Comparison of ENCODE assay signal across 18 cellular contexts in genomic region chr5:5017827-5018559, GRCh38.
A peak's percentile ranks its signal among the peaks of the same experiment; 100 is the strongest.
DNase-seq lines count a peak whose midpoint lies in the region; ATAC-seq and TF ChIP-seq lines count a peak whose summit lies in the region.
"Had no signal": no experiment of that assay in that cellular context is flagged by ENCODE, and none has a peak within 500 bp of the region (broad histone marks: within the 10 kb centered on the region; RNA-seq: fewer than 3 reads in every experiment).

No MANE protein-coding gene starts in this region.

- no peaks in the 10 kb centered on the region for H3K4me1 Mint-ChIP-seq in effector memory CD8-positive, alpha-beta T cell (ENCODE audit: low read depth in 2 of 2)

- intact Hi-C loops in thyroid gland (cut with DNase I): no loop called here

- no peak overlapping the region for H3K27ac Mint-ChIP-seq in effector memory CD8-positive, alpha-beta T cell
- H3K27ac Mint-ChIP-seq: nephron progenitor cell had no signal

- no peak for TF ChIP-seq CTCF in brain microvascular endothelial cell (IDR thresholded peaks at IDR 0.05; ENCODE audit: low read depth, low read length, missing control alignments)
- no peak for TF ChIP-seq CTCF in thyroid gland (IDR thresholded peaks at IDR 0.05)

- no peak overlapping the region for H3K4me3 ChIP-seq in brain microvascular endothelial cell (ENCODE audit: low read depth, low read length)
- H3K4me3 ChIP-seq in thyroid gland (replicated peaks in 1 of 3): no peak overlapping the region
- H3K4me3 ChIP-seq: right lobe of liver, SJSA1 had no signal

- H3K27ac ChIP-seq in brain microvascular endothelial cell: no peak overlapping the region
- H3K27ac ChIP-seq in thyroid gland: no peak overlapping the region
- H3K27ac ChIP-seq: right lobe of liver, SJSA1, VCaP had no signal

- no peaks in the 10 kb centered on the region for H3K9me3 ChIP-seq in thyroid gland
- H3K9me3 ChIP-seq: right lobe of liver, SJSA1 had no signal

- DNase-seq in GM03348 (ENCODE audit: low spot score): peak; percentile 82
- DNase-seq in brain microvascular endothelial cell: peak; percentile 32
- DNase-seq in renal cortical epithelial cell (ENCODE audit: low read depth): peak; percentile 88
- no peak for DNase-seq in thyroid gland
- DNase-seq in effector memory CD8-positive, alpha-beta T cell: no peak
- no peak for DNase-seq in activated CD4-positive, alpha-beta T cell treated with anti-CD3 and anti-CD28 coated beads, Interleukin-2, amount 50 U/mL, for 4 hours
- DNase-seq: activated naive CD4-positive, alpha-beta T cell treated with anti-CD3 and anti-CD28 coated beads, Interleukin-2, amount 50 U/mL, for 16 hours; central memory CD4-positive, alpha-beta T cell; GF-D8; left ventricle myocardium superior; NCI-H1436 treated with DMSO at 0.1 percent for 48 hours; NCI-H748 treated with DMSO at 0.1 percent for 48 hours; nephron progenitor cell; right lobe of liver had no signal

- no peak for TF ChIP-seq POLR2A in thyroid gland (IDR thresholded peaks at IDR 0.05)

- no peaks in the 10 kb centered on the region for H3K27me3 Mint-ChIP-seq in effector memory CD8-positive, alpha-beta T cell

- H3K4me1 ChIP-seq in thyroid gland: no peaks in the 10 kb centered on the region
- H3K4me1 ChIP-seq: right lobe of liver, SJSA1 had no signal

- in situ Hi-C loops in brain microvascular endothelial cell (cut with HindIII; ENCODE audit: low pct_ligation_motif_present, low sequenced_read_pairs): no loop called here

- no peaks in the 10 kb centered on the region for H3K36me3 ChIP-seq in brain microvascular endothelial cell (replicated peaks)
- no peaks in the 10 kb centered on the region for H3K36me3 ChIP-seq in thyroid gland
- H3K36me3 ChIP-seq: right lobe of liver, SJSA1 had no signal

- peaks cover 3% of the 10 kb centered on the region for H3K36me3 Mint-ChIP-seq in effector memory CD8-positive, alpha-beta T cell (ENCODE audit: insufficient read depth)

- no peak overlapping the region for H3K4me3 Mint-ChIP-seq in effector memory CD8-positive, alpha-beta T cell
- H3K4me3 Mint-ChIP-seq: nephron progenitor cell had no signal

- H3K9me3 Mint-ChIP-seq in effector memory CD8-positive, alpha-beta T cell: peaks cover 15 to 19% of the 10 kb centered on the region in 2 donors

- H3K27me3 ChIP-seq in brain microvascular endothelial cell (replicated peaks): no peaks in the 10 kb centered on the region
- H3K27me3 ChIP-seq in thyroid gland: no peaks in the 10 kb centered on the region
- H3K27me3 ChIP-seq: right lobe of liver had no signal

- ATAC-seq in HG03342 (IDR thresholded peaks at IDR 0.05; ENCODE audit: unreplicated experiment): peak; percentile 58
- no peak for ATAC-seq in HG02798 (IDR thresholded peaks at IDR 0.05; ENCODE audit: poor library complexity, unreplicated experiment)
- no peak for ATAC-seq in effector memory CD8-positive, alpha-beta T cell (replicated peaks)
- ATAC-seq: left ventricle myocardium superior had no signal

- 62 to 74% methylated on average over 8 of the region's 8 CpGs for WGBS in thyroid gland, 2 donors

Comparison
In these comparisons a context has a peak if more than half of its experiments do, and no peak if none do; other contexts are left out.
1. DNase-seq: peak in GM03348 (single experiment), brain microvascular endothelial cell (single experiment) and renal cortical epithelial cell (single experiment); none in thyroid gland (0 of 2), effector memory CD8-positive, alpha-beta T cell (0 of 3) and activated CD4-positive, alpha-beta T cell treated with anti-CD3 and anti-CD28 coated beads, Interleukin-2, amount 50 U/mL, for 4 hours (0 of 2).